1 cellular context compared by ENCODE assay signal in the genomic region with DNA sequence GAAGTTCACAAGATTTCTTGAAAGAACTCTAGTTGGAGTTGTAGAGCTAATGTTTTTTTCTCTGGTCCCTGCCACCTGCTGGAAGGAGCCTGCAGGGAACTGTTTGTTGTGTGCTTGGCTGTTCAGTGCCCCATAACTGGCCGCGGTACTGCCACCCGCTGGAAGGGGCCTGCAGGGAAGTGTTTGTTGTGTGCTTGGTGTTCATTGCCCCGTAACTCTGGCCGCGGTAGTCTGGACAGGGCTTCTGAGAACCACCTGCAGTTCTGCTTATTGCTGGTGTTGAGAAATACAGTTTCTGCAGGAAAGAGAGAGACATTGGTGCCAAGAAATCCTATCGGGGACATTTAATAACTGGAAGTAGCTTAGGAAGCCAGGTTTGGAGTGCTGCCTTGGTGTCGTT.
TF ChIP-seq lines count a peak whose summit lies in the region.

No MANE protein-coding gene starts in this region.

TF ChIP-seq in HEK293, 187 proteins besides CTCF, POLR2A, EP300 and RAD21 (continued from another document):
- TF ChIP-seq, protein P1, sequence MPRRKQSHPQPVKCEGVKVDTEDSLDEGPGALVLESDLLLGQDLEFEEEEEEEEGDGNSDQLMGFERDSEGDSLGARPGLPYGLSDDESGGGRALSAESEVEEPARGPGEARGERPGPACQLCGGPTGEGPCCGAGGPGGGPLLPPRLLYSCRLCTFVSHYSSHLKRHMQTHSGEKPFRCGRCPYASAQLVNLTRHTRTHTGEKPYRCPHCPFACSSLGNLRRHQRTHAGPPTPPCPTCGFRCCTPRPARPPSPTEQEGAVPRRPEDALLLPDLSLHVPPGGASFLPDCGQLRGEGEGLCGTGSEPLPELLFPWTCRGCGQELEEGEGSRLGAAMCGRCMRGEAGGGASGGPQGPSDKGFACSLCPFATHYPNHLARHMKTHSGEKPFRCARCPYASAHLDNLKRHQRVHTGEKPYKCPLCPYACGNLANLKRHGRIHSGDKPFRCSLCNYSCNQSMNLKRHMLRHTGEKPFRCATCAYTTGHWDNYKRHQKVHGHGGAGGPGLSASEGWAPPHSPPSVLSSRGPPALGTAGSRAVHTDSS (tag by site-specific recombination; IDR thresholded peaks at IDR 0.05): no peak
- peak; percentile 33; the same call in 1 of the 2 replicates for TF ChIP-seq TRIM28 (IDR thresholded peaks at IDR 0.05; ENCODE audit: borderline replicate concordance, low read length)
- no peak for TF ChIP-seq ZNF37A (tag by site-specific recombination; IDR thresholded peaks at IDR 0.05)
- no peak for TF ChIP-seq ZNF544 (tag by site-specific recombination; IDR thresholded peaks at IDR 0.05)
- TF ChIP-seq RBAK (tag by site-specific recombination; IDR thresholded peaks at IDR 0.05): no peak
- peak; percentile 95 for TF ChIP-seq ZIC2 (tag by site-specific recombination; IDR thresholded peaks at IDR 0.05)
- no peak for TF ChIP-seq TCF7L2 (IDR thresholded peaks at IDR 0.05; ENCODE audit: borderline replicate concordance, low read depth, low read length)
- TF ChIP-seq, protein P2, sequence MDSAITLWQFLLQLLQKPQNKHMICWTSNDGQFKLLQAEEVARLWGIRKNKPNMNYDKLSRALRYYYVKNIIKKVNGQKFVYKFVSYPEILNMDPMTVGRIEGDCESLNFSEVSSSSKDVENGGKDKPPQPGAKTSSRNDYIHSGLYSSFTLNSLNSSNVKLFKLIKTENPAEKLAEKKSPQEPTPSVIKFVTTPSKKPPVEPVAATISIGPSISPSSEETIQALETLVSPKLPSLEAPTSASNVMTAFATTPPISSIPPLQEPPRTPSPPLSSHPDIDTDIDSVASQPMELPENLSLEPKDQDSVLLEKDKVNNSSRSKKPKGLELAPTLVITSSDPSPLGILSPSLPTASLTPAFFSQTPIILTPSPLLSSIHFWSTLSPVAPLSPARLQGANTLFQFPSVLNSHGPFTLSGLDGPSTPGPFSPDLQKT (IDR thresholded peaks at IDR 0.05; ENCODE audit: borderline replicate concordance, low read depth, low read length): no peak
TF ChIP-seq in HEK293: peak in this region for 4.
